In the genomic region with DNA sequence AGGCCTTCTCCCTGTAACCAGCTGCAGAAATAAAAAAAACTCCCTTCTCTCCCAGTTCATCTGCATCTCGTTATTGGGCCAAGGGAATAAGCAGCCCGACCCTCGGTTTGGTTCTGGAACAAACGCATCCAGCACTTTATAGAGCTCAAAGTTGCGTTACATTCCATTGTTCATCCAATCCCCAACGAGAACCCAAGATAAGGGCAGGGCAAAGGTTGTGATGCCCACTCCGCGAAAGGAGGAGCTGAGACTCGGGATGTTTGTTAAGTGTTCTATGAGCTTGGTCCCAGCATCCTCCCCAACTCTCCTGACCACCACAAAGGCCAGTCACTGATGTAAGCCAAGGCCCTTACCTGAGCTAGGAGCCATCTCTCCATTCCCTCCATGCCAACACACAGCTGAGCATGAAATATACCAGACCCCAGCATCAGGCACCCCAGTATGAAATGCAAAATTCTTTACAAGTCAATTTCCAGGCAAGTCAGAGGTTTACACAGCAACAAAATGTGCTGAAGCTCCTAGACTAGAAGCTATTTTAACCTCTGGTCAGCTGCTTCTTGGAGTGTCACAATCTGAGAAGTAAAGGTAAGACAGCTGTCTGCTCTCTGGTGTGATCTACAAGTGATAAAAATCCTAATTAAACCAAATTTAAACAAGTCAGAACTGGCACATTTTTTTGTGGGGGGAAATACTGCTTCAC, we compare ENCODE assay signal across 11 cellular contexts. TPM values are rescaled to one million over a fixed set of nuclear protein-coding genes. Genes with fewer than 3 reads are reported as not detected.
DNase-seq lines count a peak whose midpoint lies in the region; ATAC-seq, FAIRE-seq and TF ChIP-seq lines count a peak whose summit lies in the region.
"Had no signal": no experiment of that assay in that cellular context is flagged by ENCODE, and none has a peak within 500 bp of the region (broad histone marks: within the 10 kb centered on the region; RNA-seq: fewer than 3 reads in every experiment).

No MANE protein-coding gene starts in this region.

- no peaks in the 10 kb centered on the region for H3K27me3 ChIP-seq in CD4-positive, alpha-beta T cell (ENCODE audit: control insufficient read depth, insufficient read depth, low read length)
- no peaks in the 10 kb centered on the region for H3K27me3 ChIP-seq in OCI-LY1 (ENCODE audit: insufficient read depth, low read length)
- no peaks in the 10 kb centered on the region for H3K27me3 ChIP-seq in effector memory CD4-positive, alpha-beta T cell (replicated peaks; ENCODE audit: control insufficient read depth, insufficient read depth, low read length, poor library complexity, severe bottlenecking)
- H3K27me3 ChIP-seq in parathyroid adenoma (ENCODE audit: control insufficient read depth, insufficient read depth, low read length) = no peaks in the 10 kb centered on the region
- H3K27me3 ChIP-seq in brain microvascular endothelial cell (replicated peaks) = no peaks in the 10 kb centered on the region
- H3K27me3 ChIP-seq: upper lobe of right lung had no signal

- H3K9me2 ChIP-seq in OCI-LY1 (ENCODE audit: low read depth, low read length) = no peaks in the 10 kb centered on the region

- peaks cover 79% of the 10 kb centered on the region for H3K4me1 ChIP-seq in OCI-LY1 (ENCODE audit: insufficient read depth, low read length, severe bottlenecking)
- H3K4me1 ChIP-seq in effector memory CD4-positive, alpha-beta T cell (ENCODE audit: control insufficient read depth, insufficient read depth, low read length, poor library complexity, severe bottlenecking) = peaks cover 57% of the 10 kb centered on the region
- peaks cover 66% of the 10 kb centered on the region for H3K4me1 ChIP-seq in parathyroid adenoma

- POLR2A ChIA-PET in CD4-positive, alpha-beta T cell (lab: Charles Lee) = interaction anchor here (1.3 to 1.4 kb wide), 2 partner anchors 18 to 21 kb away, joined by 4 to 7 read pairs; a partner anchor contains a TSS

- ATAC-seq in CD4-positive, alpha-beta T cell (ENCODE audit: poor library complexity) = no peak
- ATAC-seq in GM19023 (IDR thresholded peaks at IDR 0.05; ENCODE audit: unreplicated experiment) = no peak

- H3K4me3 ChIP-seq in OCI-LY1 (ENCODE audit: low read depth, low read length, poor library complexity, severe bottlenecking) (no peak overlapping the region), parathyroid adenoma (ENCODE audit: low read depth, low read length) (no peak overlapping the region), brain microvascular endothelial cell (ENCODE audit: low read depth, low read length) (no peak overlapping the region)
- no peak overlapping the region for H3K4me3 ChIP-seq in effector memory CD4-positive, alpha-beta T cell (ENCODE audit: insufficient read depth, low read depth, low read length, poor library complexity, severe bottlenecking)
- H3K4me3 ChIP-seq: upper lobe of right lung had no signal

- H2AFZ ChIP-seq in OCI-LY1 (ENCODE audit: low read length) (no peak overlapping the region), parathyroid adenoma (no peak overlapping the region)

- H3F3A ChIP-seq in OCI-LY1 (ENCODE audit: insufficient read depth, low read length) = no peaks in the 10 kb centered on the region

- peaks cover 93% of the 10 kb centered on the region for H3K4me1 Mint-ChIP-seq in CD4-positive, alpha-beta T cell (ENCODE audit: low read depth)

- H3K36me3 Mint-ChIP-seq in CD4-positive, alpha-beta T cell (ENCODE audit: low read depth) = peaks cover 32% of the 10 kb centered on the region

- no peaks in the 10 kb centered on the region for H3K27me3 Mint-ChIP-seq in CD4-positive, alpha-beta T cell

- H3K36me3 ChIP-seq in OCI-LY1 (ENCODE audit: insufficient read depth, low read length) = peaks cover 24% of the 10 kb centered on the region
- no peaks in the 10 kb centered on the region for H3K36me3 ChIP-seq in effector memory CD4-positive, alpha-beta T cell (ENCODE audit: control insufficient read depth, insufficient read depth, low read length)
- no peaks in the 10 kb centered on the region for H3K36me3 ChIP-seq in parathyroid adenoma (ENCODE audit: control insufficient read depth, insufficient read depth, low read length)
- no peaks in the 10 kb centered on the region for H3K36me3 ChIP-seq in brain microvascular endothelial cell (replicated peaks)
- H3K36me3 ChIP-seq: upper lobe of right lung had no signal

- no peak overlapping the region for H3K27ac ChIP-seq in CD4-positive, alpha-beta T cell (ENCODE audit: low read depth, low read length)
- H3K27ac ChIP-seq in OCI-LY1 (ENCODE audit: low read depth, low read length, poor library complexity, severe bottlenecking) (peak overlapping the region; percentile 17), parathyroid adenoma (peak overlapping the region; percentile 82), brain microvascular endothelial cell (no peak overlapping the region)
- H3K27ac ChIP-seq in effector memory CD4-positive, alpha-beta T cell (ENCODE audit: insufficient read depth, low read length, poor library complexity, severe bottlenecking) = peak overlapping the region; percentile 5
- H3K27ac ChIP-seq: upper lobe of right lung had no signal

- H3K4me3 Mint-ChIP-seq in CD4-positive, alpha-beta T cell = peak overlapping the region; percentile 26

- H3K9ac ChIP-seq in OCI-LY1 (ENCODE audit: low read length) = no peak overlapping the region
- H3K9ac ChIP-seq in parathyroid adenoma = no peak overlapping the region

- H3K79me2 ChIP-seq in OCI-LY1 (ENCODE audit: insufficient read depth, low read length) (peaks cover 91% of the 10 kb centered on the region), parathyroid adenoma (peaks cover 62% of the 10 kb centered on the region)

- H3K9me3 Mint-ChIP-seq in CD4-positive, alpha-beta T cell = no peaks in the 10 kb centered on the region

- intact Hi-C loops in CD4-positive, alpha-beta T cell (cut with DNase I, micrococcal nuclease) = no loop called here

- no peak for TF ChIP-seq CTCF in CD4-positive, alpha-beta T cell (IDR thresholded peaks at IDR 0.05)
- TF ChIP-seq CTCF in OCI-LY1 (IDR thresholded peaks at IDR 0.05; ENCODE audit: low read length) (no peak), parathyroid adenoma (IDR thresholded peaks at IDR 0.05) (no peak), brain microvascular endothelial cell (IDR thresholded peaks at IDR 0.05; ENCODE audit: low read depth, low read length, missing control alignments) (no peak)

- in situ Hi-C loops in brain microvascular endothelial cell (cut with HindIII; ENCODE audit: low pct_ligation_motif_present, low sequenced_read_pairs) = no loop called here

- CTCF ChIA-PET in CD4-positive, alpha-beta T cell (lab: Charles Lee) = interaction anchor here (1.3 to 1.6 kb wide), 2 partner anchors 10 to 49 kb away, joined by 3 to 10 read pairs; no protein-coding TSS in a partner anchor

- FAIRE-seq in frontal cortex (lab: Jason Lieb, UNC) = no peak

- no peaks in the 10 kb centered on the region for H4K20me1 ChIP-seq in OCI-LY1 (ENCODE audit: insufficient read depth, low read length)

- no peak overlapping the region for H3K4me2 ChIP-seq in OCI-LY1 (ENCODE audit: low read length)
- no peak overlapping the region for H3K4me2 ChIP-seq in parathyroid adenoma (ENCODE audit: low read length)

- no peak for DNase-seq in CD4-positive, alpha-beta T cell
- no peak for DNase-seq in effector memory CD4-positive, alpha-beta T cell
- DNase-seq in brain microvascular endothelial cell = no peak
- no peak for DNase-seq in OCI-M2 (lab: John Stamatoyannopoulos, UW; ENCODE audit: unreplicated experiment)
- DNase-seq in frontal cortex (ENCODE audit: low spot score in 2 of 2) = no peak
- DNase-seq: COR-L47, NCI-H446, upper lobe of right lung had no signal

- no peaks in the 10 kb centered on the region for H3K9me3 ChIP-seq in CD4-positive, alpha-beta T cell (ENCODE audit: control insufficient read depth, low read length)
- H3K9me3 ChIP-seq in OCI-LY1 (ENCODE audit: low read length) = no peaks in the 10 kb centered on the region
- no peaks in the 10 kb centered on the region for H3K9me3 ChIP-seq in effector memory CD4-positive, alpha-beta T cell (ENCODE audit: control insufficient read depth, low read length)
- no peaks in the 10 kb centered on the region for H3K9me3 ChIP-seq in parathyroid adenoma (ENCODE audit: control insufficient read depth, low read length)
- H3K9me3 ChIP-seq: upper lobe of right lung had no signal

- H3K27ac Mint-ChIP-seq in CD4-positive, alpha-beta T cell = peak overlapping the region; percentile 78

RNA-seq across cellular contexts. Expression of a gene that starts 17.9 kb away (rescaled TPM):
- total RNA-seq in CD4-positive, alpha-beta T cell = 10 to 100 TPM; 57.5 to 59.5 TPM
- total RNA-seq in frontal cortex = 25.3 TPM

RNA-seq across cellular contexts. Expression of a gene that starts 20.8 kb away (rescaled TPM):
- 100 to 1,000 TPM; 163 to 170 TPM for total RNA-seq in CD4-positive, alpha-beta T cell
- 4.9 TPM for total RNA-seq in frontal cortex

Comparison
In these comparisons a context has a peak if more than half of its experiments do, and no peak if none do; other contexts are left out.
1. H3K27ac ChIP-seq: peak in OCI-LY1 (single experiment), effector memory CD4-positive, alpha-beta T cell (single experiment) and parathyroid adenoma (single experiment); none in CD4-positive, alpha-beta T cell (single experiment) and brain microvascular endothelial cell (single experiment).
2. RNA of a gene that starts 20.8 kb away (total RNA-seq): 163 to 170 TPM in CD4-positive, alpha-beta T cell; 4.9 TPM in frontal cortex (single experiment); every median in the first group is over 10 times any median in the second.